ENCODE assay signal across 1 cellular context in the genomic region with DNA sequence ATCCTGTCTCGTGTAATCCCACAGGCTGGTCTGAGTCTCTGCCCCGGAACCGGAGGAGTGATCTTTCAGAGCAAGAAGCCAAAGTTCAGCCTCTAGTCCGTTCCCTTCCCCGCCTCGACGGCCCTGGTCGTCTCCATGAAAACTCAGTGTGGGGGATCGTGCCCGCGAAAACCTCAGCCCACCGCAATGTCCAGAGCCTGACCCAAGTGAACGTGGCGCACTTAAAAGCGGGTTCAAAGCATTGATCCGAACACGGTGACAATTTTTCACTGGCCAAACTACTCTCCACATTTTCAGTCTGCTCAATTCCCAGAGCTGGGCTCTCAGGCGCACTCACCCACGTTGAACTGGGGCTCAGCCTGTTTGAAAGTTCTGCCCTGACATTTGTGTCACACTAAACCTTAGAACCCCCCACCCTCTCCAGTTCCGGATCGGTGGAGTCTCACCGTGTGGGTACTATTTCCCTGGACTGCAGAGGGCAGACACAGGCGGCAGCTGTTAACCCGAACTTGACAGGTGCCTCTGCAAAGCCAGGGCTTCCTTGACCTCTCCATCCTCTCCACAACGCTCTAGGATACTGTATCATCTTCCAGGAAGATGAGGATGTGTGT.
A peak's percentile ranks its signal among the peaks of the same experiment; 100 is the strongest.
TF ChIP-seq lines count a peak whose summit lies in the region.

No MANE protein-coding gene starts in this region.

TF ChIP-seq in HEK293, 187 proteins besides CTCF, POLR2A, EP300 and RAD21 (continued from another document and continues in another):
- TF ChIP-seq, protein P1, sequence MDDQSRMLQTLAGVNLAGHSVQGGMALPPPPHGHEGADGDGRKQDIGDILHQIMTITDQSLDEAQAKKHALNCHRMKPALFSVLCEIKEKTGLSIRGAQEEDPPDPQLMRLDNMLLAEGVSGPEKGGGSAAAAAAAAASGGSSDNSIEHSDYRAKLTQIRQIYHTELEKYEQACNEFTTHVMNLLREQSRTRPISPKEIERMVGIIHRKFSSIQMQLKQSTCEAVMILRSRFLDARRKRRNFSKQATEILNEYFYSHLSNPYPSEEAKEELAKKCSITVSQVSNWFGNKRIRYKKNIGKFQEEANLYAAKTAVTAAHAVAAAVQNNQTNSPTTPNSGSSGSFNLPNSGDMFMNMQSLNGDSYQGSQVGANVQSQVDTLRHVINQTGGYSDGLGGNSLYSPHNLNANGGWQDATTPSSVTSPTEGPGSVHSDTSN (CRISPR knock-in tag; IDR thresholded peaks at IDR 0.05): no peak
- TF ChIP-seq, protein P2, sequence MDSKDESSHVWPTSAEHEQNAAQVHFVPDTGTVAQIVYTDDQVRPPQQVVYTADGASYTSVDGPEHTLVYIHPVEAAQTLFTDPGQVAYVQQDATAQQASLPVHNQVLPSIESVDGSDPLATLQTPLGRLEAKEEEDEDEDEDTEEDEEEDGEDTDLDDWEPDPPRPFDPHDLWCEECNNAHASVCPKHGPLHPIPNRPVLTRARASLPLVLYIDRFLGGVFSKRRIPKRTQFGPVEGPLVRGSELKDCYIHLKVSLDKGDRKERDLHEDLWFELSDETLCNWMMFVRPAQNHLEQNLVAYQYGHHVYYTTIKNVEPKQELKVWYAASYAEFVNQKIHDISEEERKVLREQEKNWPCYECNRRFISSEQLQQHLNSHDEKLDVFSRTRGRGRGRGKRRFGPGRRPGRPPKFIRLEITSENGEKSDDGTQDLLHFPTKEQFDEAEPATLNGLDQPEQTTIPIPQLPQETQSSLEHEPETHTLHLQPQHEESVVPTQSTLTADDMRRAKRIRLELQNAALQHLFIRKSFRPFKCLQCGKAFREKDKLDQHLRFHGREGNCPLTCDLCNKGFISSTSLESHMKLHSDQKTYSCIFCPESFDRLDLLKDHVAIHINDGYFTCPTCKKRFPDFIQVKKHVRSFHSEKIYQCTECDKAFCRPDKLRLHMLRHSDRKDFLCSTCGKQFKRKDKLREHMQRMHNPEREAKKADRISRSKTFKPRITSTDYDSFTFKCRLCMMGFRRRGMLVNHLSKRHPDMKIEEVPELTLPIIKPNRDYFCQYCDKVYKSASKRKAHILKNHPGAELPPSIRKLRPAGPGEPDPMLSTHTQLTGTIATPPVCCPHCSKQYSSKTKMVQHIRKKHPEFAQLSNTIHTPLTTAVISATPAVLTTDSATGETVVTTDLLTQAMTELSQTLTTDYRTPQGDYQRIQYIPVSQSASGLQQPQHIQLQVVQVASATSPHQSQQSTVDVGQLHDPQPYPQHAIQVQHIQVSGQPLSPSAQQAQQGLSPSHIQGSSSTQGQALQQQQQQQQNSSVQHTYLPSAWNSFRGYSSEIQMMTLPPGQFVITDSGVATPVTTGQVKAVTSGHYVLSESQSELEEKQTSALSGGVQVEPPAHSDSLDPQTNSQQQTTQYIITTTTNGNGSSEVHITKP (tag by site-specific recombination; IDR thresholded peaks at IDR 0.05): peak; percentile 69; the same call in 1 of the 2 replicates
- no peak for TF ChIP-seq SALL2 (tag by site-specific recombination; IDR thresholded peaks at IDR 0.05; ENCODE audit: borderline replicate concordance)
- TF ChIP-seq ZBTB7A (tag by site-specific recombination; IDR thresholded peaks at IDR 0.05; ENCODE audit: low read depth): no peak
- TF ChIP-seq ZNF433 (tag by site-specific recombination; IDR thresholded peaks at IDR 0.05; ENCODE audit: low read depth): no peak
- TF ChIP-seq GFI1B (tag by site-specific recombination; IDR thresholded peaks at IDR 0.05): no peak
- TF ChIP-seq, protein P3, sequence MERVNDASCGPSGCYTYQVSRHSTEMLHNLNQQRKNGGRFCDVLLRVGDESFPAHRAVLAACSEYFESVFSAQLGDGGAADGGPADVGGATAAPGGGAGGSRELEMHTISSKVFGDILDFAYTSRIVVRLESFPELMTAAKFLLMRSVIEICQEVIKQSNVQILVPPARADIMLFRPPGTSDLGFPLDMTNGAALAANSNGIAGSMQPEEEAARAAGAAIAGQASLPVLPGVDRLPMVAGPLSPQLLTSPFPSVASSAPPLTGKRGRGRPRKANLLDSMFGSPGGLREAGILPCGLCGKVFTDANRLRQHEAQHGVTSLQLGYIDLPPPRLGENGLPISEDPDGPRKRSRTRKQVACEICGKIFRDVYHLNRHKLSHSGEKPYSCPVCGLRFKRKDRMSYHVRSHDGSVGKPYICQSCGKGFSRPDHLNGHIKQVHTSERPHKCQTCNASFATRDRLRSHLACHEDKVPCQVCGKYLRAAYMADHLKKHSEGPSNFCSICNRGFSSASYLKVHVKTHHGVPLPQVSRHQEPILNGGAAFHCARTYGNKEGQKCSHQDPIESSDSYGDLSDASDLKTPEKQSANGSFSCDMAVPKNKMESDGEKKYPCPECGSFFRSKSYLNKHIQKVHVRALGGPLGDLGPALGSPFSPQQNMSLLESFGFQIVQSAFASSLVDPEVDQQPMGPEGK (tag by site-specific recombination; IDR thresholded peaks at IDR 0.05): no peak; the same call in 1 of the 2 replicates
- TF ChIP-seq ZNF239 (tag by site-specific recombination; IDR thresholded peaks at IDR 0.05): no peak
- TF ChIP-seq TCF7L2 (IDR thresholded peaks at IDR 0.05; ENCODE audit: borderline replicate concordance, low read depth, low read length): no peak
- no peak for TF ChIP-seq ZNF558 (tag by site-specific recombination; IDR thresholded peaks at IDR 0.05)
- TF ChIP-seq ZSCAN16 (tag by site-specific recombination; IDR thresholded peaks at IDR 0.05): no peak
- TF ChIP-seq MZF1 (tag by site-specific recombination; IDR thresholded peaks at IDR 0.05; ENCODE audit: borderline replicate concordance): no peak
- TF ChIP-seq ZNF660 (tag by site-specific recombination; IDR thresholded peaks at IDR 0.05): no peak
- TF ChIP-seq ZNF426 (tag by site-specific recombination; IDR thresholded peaks at IDR 0.05): no peak
- TF ChIP-seq ZNF132 (tag by site-specific recombination; IDR thresholded peaks at IDR 0.05; ENCODE audit: borderline replicate concordance): no peak
- TF ChIP-seq ZNF792 (tag by site-specific recombination; IDR thresholded peaks at IDR 0.05): no peak
- TF ChIP-seq ZNF670 (tag by site-specific recombination; IDR thresholded peaks at IDR 0.05; ENCODE audit: low read depth): no peak
- TF ChIP-seq ZNF37A (tag by site-specific recombination; IDR thresholded peaks at IDR 0.05): no peak
- no peak for TF ChIP-seq ZEB2 (tag by site-specific recombination; IDR thresholded peaks at IDR 0.05)
- TF ChIP-seq, protein P4, sequence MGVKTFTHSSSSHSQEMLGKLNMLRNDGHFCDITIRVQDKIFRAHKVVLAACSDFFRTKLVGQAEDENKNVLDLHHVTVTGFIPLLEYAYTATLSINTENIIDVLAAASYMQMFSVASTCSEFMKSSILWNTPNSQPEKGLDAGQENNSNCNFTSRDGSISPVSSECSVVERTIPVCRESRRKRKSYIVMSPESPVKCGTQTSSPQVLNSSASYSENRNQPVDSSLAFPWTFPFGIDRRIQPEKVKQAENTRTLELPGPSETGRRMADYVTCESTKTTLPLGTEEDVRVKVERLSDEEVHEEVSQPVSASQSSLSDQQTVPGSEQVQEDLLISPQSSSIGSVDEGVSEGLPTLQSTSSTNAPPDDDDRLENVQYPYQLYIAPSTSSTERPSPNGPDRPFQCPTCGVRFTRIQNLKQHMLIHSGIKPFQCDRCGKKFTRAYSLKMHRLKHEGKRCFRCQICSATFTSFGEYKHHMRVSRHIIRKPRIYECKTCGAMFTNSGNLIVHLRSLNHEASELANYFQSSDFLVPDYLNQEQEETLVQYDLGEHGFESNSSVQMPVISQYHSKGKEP (tag by site-specific recombination; IDR thresholded peaks at IDR 0.05): no peak
- no peak for TF ChIP-seq ZNF596 (tag by site-specific recombination; IDR thresholded peaks at IDR 0.05)
- TF ChIP-seq ZNF24 (tag by site-specific recombination; IDR thresholded peaks at IDR 0.05): no peak
- TF ChIP-seq, protein P5, sequence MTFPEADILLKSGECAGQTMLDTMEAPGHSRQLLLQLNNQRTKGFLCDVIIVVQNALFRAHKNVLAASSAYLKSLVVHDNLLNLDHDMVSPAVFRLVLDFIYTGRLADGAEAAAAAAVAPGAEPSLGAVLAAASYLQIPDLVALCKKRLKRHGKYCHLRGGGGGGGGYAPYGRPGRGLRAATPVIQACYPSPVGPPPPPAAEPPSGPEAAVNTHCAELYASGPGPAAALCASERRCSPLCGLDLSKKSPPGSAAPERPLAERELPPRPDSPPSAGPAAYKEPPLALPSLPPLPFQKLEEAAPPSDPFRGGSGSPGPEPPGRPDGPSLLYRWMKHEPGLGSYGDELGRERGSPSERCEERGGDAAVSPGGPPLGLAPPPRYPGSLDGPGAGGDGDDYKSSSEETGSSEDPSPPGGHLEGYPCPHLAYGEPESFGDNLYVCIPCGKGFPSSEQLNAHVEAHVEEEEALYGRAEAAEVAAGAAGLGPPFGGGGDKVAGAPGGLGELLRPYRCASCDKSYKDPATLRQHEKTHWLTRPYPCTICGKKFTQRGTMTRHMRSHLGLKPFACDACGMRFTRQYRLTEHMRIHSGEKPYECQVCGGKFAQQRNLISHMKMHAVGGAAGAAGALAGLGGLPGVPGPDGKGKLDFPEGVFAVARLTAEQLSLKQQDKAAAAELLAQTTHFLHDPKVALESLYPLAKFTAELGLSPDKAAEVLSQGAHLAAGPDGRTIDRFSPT (tag by site-specific recombination; IDR thresholded peaks at IDR 0.05): no peak
- TF ChIP-seq, protein P6, sequence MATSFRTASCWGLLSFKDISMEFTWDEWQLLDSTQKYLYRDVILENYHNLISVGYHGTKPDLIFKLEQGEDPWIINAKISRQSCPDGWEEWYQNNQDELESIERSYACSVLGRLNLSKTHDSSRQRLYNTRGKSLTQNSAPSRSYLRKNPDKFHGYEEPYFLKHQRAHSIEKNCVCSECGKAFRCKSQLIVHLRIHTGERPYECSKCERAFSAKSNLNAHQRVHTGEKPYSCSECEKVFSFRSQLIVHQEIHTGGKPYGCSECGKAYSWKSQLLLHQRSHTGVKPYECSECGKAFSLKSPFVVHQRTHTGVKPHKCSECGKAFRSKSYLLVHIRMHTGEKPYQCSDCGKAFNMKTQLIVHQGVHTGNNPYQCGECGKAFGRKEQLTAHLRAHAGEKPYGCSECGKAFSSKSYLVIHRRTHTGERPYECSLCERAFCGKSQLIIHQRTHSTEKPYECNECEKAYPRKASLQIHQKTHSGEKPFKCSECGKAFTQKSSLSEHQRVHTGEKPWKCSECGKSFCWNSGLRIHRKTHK (tag by site-specific recombination; IDR thresholded peaks at IDR 0.05): no peak
- TF ChIP-seq SP3 (tag by site-specific recombination; IDR thresholded peaks at IDR 0.05): no peak
- TF ChIP-seq ZFP3 (tag by site-specific recombination; IDR thresholded peaks at IDR 0.05; ENCODE audit: low read depth): no peak
- TF ChIP-seq ZNF785 (tag by site-specific recombination; IDR thresholded peaks at IDR 0.05): no peak
- TF ChIP-seq ZNF140 (tag by site-specific recombination; IDR thresholded peaks at IDR 0.05): no peak
- no peak for TF ChIP-seq ZIC2 (tag by site-specific recombination; IDR thresholded peaks at IDR 0.05)
- no peak for TF ChIP-seq ZNF133 (tag by site-specific recombination; IDR thresholded peaks at IDR 0.05)
- TF ChIP-seq ZNF341 (tag by site-specific recombination; IDR thresholded peaks at IDR 0.05; ENCODE audit: low read depth): no peak
- TF ChIP-seq, protein P7, sequence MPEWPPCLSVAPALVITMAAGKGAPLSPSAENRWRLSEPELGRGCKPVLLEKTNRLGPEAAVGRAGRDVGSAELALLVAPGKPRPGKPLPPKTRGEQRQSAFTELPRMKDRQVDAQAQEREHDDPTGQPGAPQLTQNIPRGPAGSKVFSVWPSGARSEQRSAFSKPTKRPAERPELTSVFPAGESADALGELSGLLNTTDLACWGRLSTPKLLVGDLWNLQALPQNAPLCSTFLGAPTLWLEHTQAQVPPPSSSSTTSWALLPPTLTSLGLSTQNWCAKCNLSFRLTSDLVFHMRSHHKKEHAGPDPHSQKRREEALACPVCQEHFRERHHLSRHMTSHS (tag by site-specific recombination; IDR thresholded peaks at IDR 0.05): no peak
- no peak for TF ChIP-seq ZNF175 (tag by site-specific recombination; IDR thresholded peaks at IDR 0.05)
- TF ChIP-seq KLF10 (tag by site-specific recombination; IDR thresholded peaks at IDR 0.05): no peak
- TF ChIP-seq ZNF324 (tag by site-specific recombination; IDR thresholded peaks at IDR 0.05): no peak
- TF ChIP-seq ZNF23 (tag by site-specific recombination; IDR thresholded peaks at IDR 0.05; ENCODE audit: borderline replicate concordance): no peak
- TF ChIP-seq ZNF10 (tag by site-specific recombination; IDR thresholded peaks at IDR 0.05): no peak
- TF ChIP-seq, protein P8, sequence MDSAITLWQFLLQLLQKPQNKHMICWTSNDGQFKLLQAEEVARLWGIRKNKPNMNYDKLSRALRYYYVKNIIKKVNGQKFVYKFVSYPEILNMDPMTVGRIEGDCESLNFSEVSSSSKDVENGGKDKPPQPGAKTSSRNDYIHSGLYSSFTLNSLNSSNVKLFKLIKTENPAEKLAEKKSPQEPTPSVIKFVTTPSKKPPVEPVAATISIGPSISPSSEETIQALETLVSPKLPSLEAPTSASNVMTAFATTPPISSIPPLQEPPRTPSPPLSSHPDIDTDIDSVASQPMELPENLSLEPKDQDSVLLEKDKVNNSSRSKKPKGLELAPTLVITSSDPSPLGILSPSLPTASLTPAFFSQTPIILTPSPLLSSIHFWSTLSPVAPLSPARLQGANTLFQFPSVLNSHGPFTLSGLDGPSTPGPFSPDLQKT (IDR thresholded peaks at IDR 0.05; ENCODE audit: borderline replicate concordance, low read depth, low read length): no peak
- no peak for TF ChIP-seq ZNF626 (tag by site-specific recombination; IDR thresholded peaks at IDR 0.05)
- TF ChIP-seq SP2 (tag by site-specific recombination; IDR thresholded peaks at IDR 0.05): 0 out of 2 replicates have a peak, but pooled peaks have one; percentile 21
- TF ChIP-seq ZNF560 (tag by site-specific recombination; IDR thresholded peaks at IDR 0.05; ENCODE audit: borderline replicate concordance): no peak
- no peak for TF ChIP-seq ZNF416 (tag by site-specific recombination; IDR thresholded peaks at IDR 0.05)
- TF ChIP-seq, protein P9, sequence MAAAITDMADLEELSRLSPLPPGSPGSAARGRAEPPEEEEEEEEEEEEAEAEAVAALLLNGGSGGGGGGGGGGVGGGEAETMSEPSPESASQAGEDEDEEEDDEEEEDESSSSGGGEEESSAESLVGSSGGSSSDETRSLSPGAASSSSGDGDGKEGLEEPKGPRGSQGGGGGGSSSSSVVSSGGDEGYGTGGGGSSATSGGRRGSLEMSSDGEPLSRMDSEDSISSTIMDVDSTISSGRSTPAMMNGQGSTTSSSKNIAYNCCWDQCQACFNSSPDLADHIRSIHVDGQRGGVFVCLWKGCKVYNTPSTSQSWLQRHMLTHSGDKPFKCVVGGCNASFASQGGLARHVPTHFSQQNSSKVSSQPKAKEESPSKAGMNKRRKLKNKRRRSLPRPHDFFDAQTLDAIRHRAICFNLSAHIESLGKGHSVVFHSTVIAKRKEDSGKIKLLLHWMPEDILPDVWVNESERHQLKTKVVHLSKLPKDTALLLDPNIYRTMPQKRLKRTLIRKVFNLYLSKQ (tag by site-specific recombination; IDR thresholded peaks at IDR 0.05; ENCODE audit: borderline replicate concordance): no peak
- TF ChIP-seq ZNF549 (tag by site-specific recombination; IDR thresholded peaks at IDR 0.05): no peak
- TF ChIP-seq ZNF248 (tag by site-specific recombination; IDR thresholded peaks at IDR 0.05): no peak
- no peak for TF ChIP-seq WT1 (tag by site-specific recombination; IDR thresholded peaks at IDR 0.05)
- TF ChIP-seq, protein P10, sequence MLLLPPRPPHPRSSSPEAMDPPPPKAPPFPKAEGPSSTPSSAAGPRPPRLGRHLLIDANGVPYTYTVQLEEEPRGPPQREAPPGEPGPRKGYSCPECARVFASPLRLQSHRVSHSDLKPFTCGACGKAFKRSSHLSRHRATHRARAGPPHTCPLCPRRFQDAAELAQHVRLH (tag by site-specific recombination; IDR thresholded peaks at IDR 0.05): no peak
- no peak for TF ChIP-seq ZNF157 (tag by site-specific recombination; IDR thresholded peaks at IDR 0.05)
- TF ChIP-seq ZNF146 (tag by site-specific recombination; IDR thresholded peaks at IDR 0.05): no peak
- TF ChIP-seq ZNF121 (tag by site-specific recombination; IDR thresholded peaks at IDR 0.05): no peak
- no peak for TF ChIP-seq ZNF221 (tag by site-specific recombination; IDR thresholded peaks at IDR 0.05; ENCODE audit: borderline replicate concordance)
